19 cellular contexts compared by ENCODE assay signal in genomic region chr2:196249171-196249570, GRCh38.
DNase-seq lines count a peak whose midpoint lies in the region; ATAC-seq, FAIRE-seq and TF ChIP-seq lines count a peak whose summit lies in the region.
"Had no signal": no experiment of that assay in that cellular context is flagged by ENCODE, and none has a peak within 500 bp of the region (broad histone marks: within the 10 kb centered on the region; RNA-seq: fewer than 3 reads in every experiment).

No MANE protein-coding gene starts in this region.

- no peaks in the 10 kb centered on the region for H3K9me3 Mint-ChIP-seq in astrocyte (ENCODE audit: unreplicated experiment)

- H3K4me1 ChIP-seq in DND-41 (ENCODE audit: insufficient read depth, low read length) (peaks cover 42% of the 10 kb centered on the region), astrocyte (ENCODE audit: insufficient read depth, low read length) (peaks cover 30% of the 10 kb centered on the region), osteoblast (ENCODE audit: insufficient read depth, low read length) (peaks cover 66% of the 10 kb centered on the region)

- intact Hi-C loops in cardiac septum (cut with DNase I), result no loop called here

- DNase-seq in DND-41 (no peak), M059J (ENCODE audit: low read depth) (peak; percentile 66), astrocyte (ENCODE audit: low read depth) (peak; percentile 80), osteoblast (ENCODE audit: insufficient read length, low spot score, missing footprints) (no peak), NCI-H2029 treated with DMSO at 0.1 percent for 48 hours (lab: John Stamatoyannopoulos, UW) (no peak), NCI-H187 treated with DMSO at 0.1 percent for 48 hours (lab: John Stamatoyannopoulos, UW) (no peak), cardiac septum (ENCODE audit: low spot score) (no peak)
- DNase-seq in central memory CD4-positive, alpha-beta T cell, result no peak
- DNase-seq: activated CD4-positive, alpha-beta T cell treated with anti-CD3 and anti-CD28 coated beads, Interleukin-2, amount 10 ng/mL, durations not matched to agents 7 days and 5 days; DMS79; effector memory CD8-positive, alpha-beta T cell; foreskin melanocyte; mammary epithelial cell; NCI-H2081; ovary; stomach; T-helper 9 cell had no signal

- FAIRE-seq in astrocyte (lab: Jason Lieb, UNC), result no peak
- FAIRE-seq: bronchial epithelial cell had no signal

- H3K4me2 ChIP-seq in DND-41 (ENCODE audit: insufficient read depth, low read length) (no peak overlapping the region), astrocyte (ENCODE audit: low read length) (peak overlapping the region; percentile 26), osteoblast (ENCODE audit: insufficient read depth, low read length) (peak overlapping the region; percentile 41)

- peaks cover 1% of the 10 kb centered on the region for H3K36me3 Mint-ChIP-seq in astrocyte (ENCODE audit: low read depth, unreplicated experiment)

- no peak overlapping the region for H2AFZ ChIP-seq in DND-41 (ENCODE audit: low read depth, low read length)
- no peak overlapping the region for H2AFZ ChIP-seq in astrocyte (ENCODE audit: low read depth, low read length)
- no peak overlapping the region for H2AFZ ChIP-seq in osteoblast (ENCODE audit: low read length)

- no peak overlapping the region for H3K4me3 Mint-ChIP-seq in astrocyte (ENCODE audit: unreplicated experiment)
- H3K4me3 Mint-ChIP-seq: activated CD4-positive, alpha-beta T cell treated with anti-CD3 and anti-CD28 coated beads, Interleukin-2, amount 10 ng/mL, durations not matched to agents 7 days and 5 days; effector memory CD8-positive, alpha-beta T cell had no signal

- no peaks in the 10 kb centered on the region for H3K36me3 ChIP-seq in DND-41 (ENCODE audit: insufficient read depth, low read length)
- no peaks in the 10 kb centered on the region for H3K36me3 ChIP-seq in astrocyte (ENCODE audit: insufficient read depth, low read length)
- peaks cover 7% of the 10 kb centered on the region for H3K36me3 ChIP-seq in osteoblast (ENCODE audit: insufficient read depth, low read length)
- H3K36me3 ChIP-seq: BLaER1, ovary, stomach had no signal

- no peaks in the 10 kb centered on the region for H4K20me1 ChIP-seq in DND-41 (ENCODE audit: insufficient read depth, low read length)
- no peaks in the 10 kb centered on the region for H4K20me1 ChIP-seq in astrocyte (ENCODE audit: insufficient read depth, low read length)
- no peaks in the 10 kb centered on the region for H4K20me1 ChIP-seq in osteoblast (ENCODE audit: insufficient read depth, low read length)
- H4K20me1 ChIP-seq: BLaER1 had no signal

- peaks cover 56% of the 10 kb centered on the region for H3K4me1 Mint-ChIP-seq in astrocyte (ENCODE audit: low read depth, unreplicated experiment)

- H3K27me3 ChIP-seq in DND-41 (ENCODE audit: insufficient read depth, low read length, poor library complexity) (no peaks in the 10 kb centered on the region), astrocyte (ENCODE audit: insufficient read depth, low read length) (no peaks in the 10 kb centered on the region), osteoblast (ENCODE audit: insufficient read depth, low read length) (no peaks in the 10 kb centered on the region)
- H3K27me3 ChIP-seq: BLaER1, ovary, stomach had no signal

- H3K9ac ChIP-seq in DND-41 (ENCODE audit: low read depth, low read length), result no peak overlapping the region
- H3K9ac ChIP-seq in astrocyte (ENCODE audit: low read length), result peak overlapping the region; percentile 41
- H3K9ac ChIP-seq: BLaER1 had no signal

- H3K79me2 ChIP-seq in DND-41 (ENCODE audit: insufficient read depth, low read length) (no peaks in the 10 kb centered on the region), astrocyte (ENCODE audit: insufficient read depth, low read length) (no peaks in the 10 kb centered on the region), osteoblast (ENCODE audit: insufficient read depth, low read length) (peaks cover 2% of the 10 kb centered on the region)

- no peak for ATAC-seq in DND-41 (ENCODE audit: insufficient read depth, low read depth)
- ATAC-seq: effector memory CD8-positive, alpha-beta T cell had no signal

- TF ChIP-seq CTCF in DND-41 (IDR thresholded peaks at IDR 0.05; ENCODE audit: borderline replicate concordance, extremely low read depth, low read length, poor library complexity, severe bottlenecking), result no peak
- TF ChIP-seq CTCF in astrocyte (IDR thresholded peaks at IDR 0.05; ENCODE audit: insufficient read depth, low read depth, low read length), result no peak
- no peak for TF ChIP-seq CTCF in osteoblast (IDR thresholded peaks at IDR 0.05; ENCODE audit: extremely low read depth, low read depth, low read length)

- peak overlapping the region; percentile 12 for H3K27ac Mint-ChIP-seq in astrocyte (ENCODE audit: unreplicated experiment)

- H3K27ac ChIP-seq in DND-41 (ENCODE audit: low read length) (peak overlapping the region; percentile 54; the same call in 1 of the 2 replicates), astrocyte (ENCODE audit: low read depth, low read length) (peak overlapping the region; percentile 50), osteoblast (ENCODE audit: low read depth, low read length) (peak overlapping the region; percentile 91)
- H3K27ac ChIP-seq: BLaER1, ovary had no signal

- H3K4me3 ChIP-seq in DND-41 (ENCODE audit: low read depth in 1 of 2, low read length in 2 of 2) (no peak overlapping the region), astrocyte (ENCODE audit: insufficient read depth, low read depth, low read length) (no peak overlapping the region), osteoblast (ENCODE audit: insufficient read depth, low read length) (no peak overlapping the region)
- H3K4me3 ChIP-seq: BLaER1, ovary, stomach had no signal

- H3K9me3 ChIP-seq in DND-41 (ENCODE audit: insufficient read depth, low read length, severe bottlenecking) (no peaks in the 10 kb centered on the region), astrocyte (ENCODE audit: insufficient read depth, low read depth, low read length) (no peaks in the 10 kb centered on the region), osteoblast (ENCODE audit: low read depth, low read length) (no peaks in the 10 kb centered on the region)
- H3K9me3 ChIP-seq: BLaER1, ovary, stomach had no signal

- no peaks in the 10 kb centered on the region for H3K27me3 Mint-ChIP-seq in astrocyte (ENCODE audit: low read depth, unreplicated experiment)
- H3K27me3 Mint-ChIP-seq: activated CD4-positive, alpha-beta T cell treated with anti-CD3 and anti-CD28 coated beads, Interleukin-2, amount 10 ng/mL, durations not matched to agents 7 days and 5 days; effector memory CD8-positive, alpha-beta T cell had no signal

Comparison
In these comparisons a context has a peak if more than half of its experiments do, and no peak if none do; other contexts are left out.
1. DNase-seq: peak in M059J (single experiment) and astrocyte (single experiment); none in DND-41 (single experiment), osteoblast (single experiment), NCI-H2029 treated with DMSO at 0.1 percent for 48 hours (single experiment), NCI-H187 treated with DMSO at 0.1 percent for 48 hours (single experiment), central memory CD4-positive, alpha-beta T cell (single experiment) and cardiac septum (single experiment).
2. Peak in every context shown above with its lines, with median percentiles within 50 percentile points of each other: H3K27ac ChIP-seq.